In genomic region chr11:119572481-119573424, GRCh38 we compare ENCODE assay signal across 1 cellular context.
TF ChIP-seq lines count a peak whose summit lies in the region.

No MANE protein-coding gene starts in this region.

TF ChIP-seq in WTC11, 78 proteins besides CTCF, POLR2A, EP300 and RAD21 (continued from another document):
- TF ChIP-seq AR (CRISPR knock-in tag; IDR thresholded peaks at IDR 0.05) (no peak), MXD4 (CRISPR knock-in tag; IDR thresholded peaks at IDR 0.05; ENCODE audit: borderline replicate concordance) (no peak), GTF2I (CRISPR knock-in tag; conservative IDR thresholded peaks at IDR 0.05) (no peak)
- TF ChIP-seq, protein P1, sequence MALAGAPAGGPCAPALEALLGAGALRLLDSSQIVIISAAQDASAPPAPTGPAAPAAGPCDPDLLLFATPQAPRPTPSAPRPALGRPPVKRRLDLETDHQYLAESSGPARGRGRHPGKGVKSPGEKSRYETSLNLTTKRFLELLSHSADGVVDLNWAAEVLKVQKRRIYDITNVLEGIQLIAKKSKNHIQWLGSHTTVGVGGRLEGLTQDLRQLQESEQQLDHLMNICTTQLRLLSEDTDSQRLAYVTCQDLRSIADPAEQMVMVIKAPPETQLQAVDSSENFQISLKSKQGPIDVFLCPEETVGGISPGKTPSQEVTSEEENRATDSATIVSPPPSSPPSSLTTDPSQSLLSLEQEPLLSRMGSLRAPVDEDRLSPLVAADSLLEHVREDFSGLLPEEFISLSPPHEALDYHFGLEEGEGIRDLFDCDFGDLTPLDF (CRISPR knock-in tag; IDR thresholded peaks at IDR 0.05) = no peak
